Comparison of ENCODE assay signal across 29 cellular contexts in genomic region chr14:70078329-70078728, GRCh38.
"Had no signal": no experiment of that assay in that cellular context is flagged by ENCODE, and none has a peak within 500 bp of the region (broad histone marks: within the 10 kb centered on the region; RNA-seq: fewer than 3 reads in every experiment).

No MANE protein-coding gene starts in this region.

- H3K4me2 ChIP-seq: smooth muscle cell had no signal

- FAIRE-seq: pancreas had no signal

- DNase-seq: naive thymus-derived CD8-positive, alpha-beta T cell; nephron progenitor cell; nucleus accumbens; pancreas; posterior cingulate gyrus; psoas muscle; right cardiac atrium; spleen; stimulated activated CD4-positive, alpha-beta T cell treated with anti-CD3 and anti-CD28 coated beads, Interleukin-12 subunit alpha, Interleukin-12 subunit beta, amount 100 ng/mL, for 4 hours; stimulated activated CD4-positive, alpha-beta T cell treated with anti-CD3 and anti-CD28 coated beads, Interleukin-1b, Interleukin-23, amount 100 ng/mL, for 48 hours; stimulated activated CD4-positive, alpha-beta T cell treated with anti-CD3 and anti-CD28 coated beads, Interleukin-4, amount 100 ng/mL, for 1 hour; stimulated activated CD4-positive, alpha-beta T cell treated with anti-CD3 and anti-CD28 coated beads, Interleukin-4, amount 100 ng/mL, for 4 hours; stimulated activated CD8-positive, alpha-beta memory T cell treated with anti-CD3 and anti-CD28 coated beads, Interleukin-4, amount 100 ng/mL, for 48 hours; stimulated activated naive CD4-positive, alpha-beta T cell; stimulated activated naive CD8-positive, alpha-beta T cell treated with anti-CD3 and anti-CD28 coated beads, Interleukin-15, amount 100 ng/mL, for 72 hours; stimulated activated naive CD8-positive, alpha-beta T cell treated with anti-CD3 and anti-CD28 coated beads, Interleukin-15, Interleukin-2, amounts not matched to agents 100 U/mL and 50 U/mL, for 24 hours; substantia nigra; testis; tibial artery; transverse colon; upper lobe of right lung had no signal

- H3K27ac ChIP-seq: neutrophil, psoas muscle, skin epidermis, spleen, suprapubic skin, testis, tibial artery, transverse colon, upper lobe of right lung, vagina had no signal

- H3K4me3 ChIP-seq: pancreas, psoas muscle, skin epidermis, smooth muscle cell, spleen, suprapubic skin, testis, tibial artery, transverse colon, upper lobe of right lung, vagina had no signal

- ATAC-seq: naive thymus-derived CD8-positive, alpha-beta T cell; natural killer cell treated with Interleukin-12 subunit alpha and Interleukin-12 subunit beta and Interleukin-15 and Interleukin-18, amount 100 ng/mL, for 72 hours; psoas muscle; right cardiac atrium; sciatic nerve; stimulated activated memory B cell treated with anti-CD40 and anti-IgM and Interleukin-4, amounts not matched to agents 10 μg/mL and 1 μg/mL and 100 μg/mL, for 72 hours; stimulated activated naive CD8-positive, alpha-beta T cell treated with anti-CD3 and anti-CD28 coated beads, Interleukin-15, amount 100 ng/mL, for 72 hours; stimulated activated naive CD8-positive, alpha-beta T cell treated with anti-CD3 and anti-CD28 coated beads, Interleukin-15, Interleukin-2, amounts not matched to agents 100 U/mL and 50 U/mL, for 24 hours; upper lobe of right lung had no signal

- H3K36me3 ChIP-seq: neutrophil, pancreas, spleen, suprapubic skin, tibial artery, transverse colon, upper lobe of right lung, vagina had no signal

- H3K4me1 ChIP-seq: psoas muscle, spleen, suprapubic skin, testis, tibial artery, transverse colon, upper lobe of right lung, vagina had no signal

- H3K27me3 ChIP-seq: neutrophil, pancreas, testis, vagina had no signal

- H3K9me3 ChIP-seq: neutrophil, pancreas, psoas muscle, spleen, suprapubic skin, testis, tibial artery, transverse colon, upper lobe of right lung, vagina had no signal
